ENCODE assay signal across 1 cellular context in the genomic region with DNA sequence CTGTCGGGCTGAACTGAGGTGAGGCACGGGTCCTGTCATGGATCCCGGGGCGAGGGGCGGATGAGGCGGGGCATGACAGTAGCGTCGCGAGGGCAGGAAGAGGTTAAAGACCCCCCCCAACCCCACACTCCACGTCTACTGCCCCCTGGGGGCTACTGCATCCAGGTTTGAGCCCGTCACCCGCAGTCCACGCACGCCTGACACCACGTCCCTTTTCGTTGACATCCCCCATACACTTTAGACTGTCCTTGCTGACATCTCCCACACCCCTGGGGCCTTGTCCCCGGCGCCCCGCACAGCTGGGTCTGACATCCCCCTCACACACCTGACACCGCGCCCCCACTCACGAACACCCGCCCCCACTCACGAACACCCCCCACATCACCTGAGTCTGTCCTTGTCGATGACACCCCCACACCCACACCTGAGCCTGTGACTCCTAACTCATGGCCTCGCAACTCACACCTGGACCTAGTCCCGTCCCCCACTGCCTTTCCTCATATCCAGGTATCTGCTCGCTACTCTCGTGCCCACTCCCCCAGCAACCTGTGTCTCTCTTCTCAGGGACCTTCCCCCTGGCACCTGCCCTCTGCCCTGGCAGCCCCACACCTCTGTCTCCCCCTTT.
TF ChIP-seq lines count a peak whose summit lies in the region.

No MANE protein-coding gene starts in this region.

TF ChIP-seq in HepG2, 621 proteins besides CTCF, POLR2A, EP300 and RAD21 (continues in another document):
- TF ChIP-seq ZNF607 (CRISPR knock-in tag; IDR thresholded peaks at IDR 0.05; ENCODE audit: borderline replicate concordance) (no peak), PLRG1 (conservative IDR thresholded peaks at IDR 0.05) (no peak), EED (CRISPR knock-in tag; IDR thresholded peaks at IDR 0.05) (no peak), IKZF1 (IDR thresholded peaks at IDR 0.05) (no peak), MYC (CRISPR knock-in tag; IDR thresholded peaks at IDR 0.05; ENCODE audit: borderline replicate concordance) (peak; percentile 56; the same call in 1 of the 2 replicates), HDAC1 (CRISPR knock-in tag; IDR thresholded peaks at IDR 0.05) (peak; percentile 48), KDM5B (CRISPR knock-in tag; IDR thresholded peaks at IDR 0.05; ENCODE audit: borderline replicate concordance) (peak; percentile 43; the same call in 1 of the 2 replicates), FOSL2 (CRISPR knock-in tag; IDR thresholded peaks at IDR 0.05) (no peak), ZNF430 (CRISPR knock-in tag; IDR thresholded peaks at IDR 0.05) (no peak), ZFP37 (CRISPR knock-in tag; IDR thresholded peaks at IDR 0.05; ENCODE audit: borderline replicate concordance) (no peak), ZNF891 (CRISPR knock-in tag; IDR thresholded peaks at IDR 0.05) (no peak), CAMTA2 (CRISPR knock-in tag; IDR thresholded peaks at IDR 0.05; ENCODE audit: borderline replicate concordance) (0 out of 2 replicates have a peak, but pooled peaks have one; percentile 26), ARNT2 (CRISPR knock-in tag; IDR thresholded peaks at IDR 0.05; ENCODE audit: low read depth) (peak; percentile 9; the same call in 1 of the 2 replicates), SRY (CRISPR knock-in tag; IDR thresholded peaks at IDR 0.05) (0 out of 2 replicates have a peak, but pooled peaks have one; percentile 44), RARA (CRISPR knock-in tag; IDR thresholded peaks at IDR 0.05) (no peak), SMC3 (IDR thresholded peaks at IDR 0.05; ENCODE audit: low read length) (peak; percentile 2; the same call in 1 of the 2 replicates), ZNF138 (CRISPR knock-in tag; IDR thresholded peaks at IDR 0.05; ENCODE audit: low read depth) (no peak), MEIS2 (CRISPR knock-in tag; IDR thresholded peaks at IDR 0.05) (no peak), MXD4 (CRISPR knock-in tag; IDR thresholded peaks at IDR 0.05) (peak; percentile 30; the same call in 1 of the 2 replicates), SIX1 (CRISPR knock-in tag; IDR thresholded peaks at IDR 0.05; ENCODE audit: borderline replicate concordance) (no peak), ZNF672 (CRISPR knock-in tag; IDR thresholded peaks at IDR 0.05) (no peak), CENPX (CRISPR knock-in tag; IDR thresholded peaks at IDR 0.05) (no peak), HNF4G (IDR thresholded peaks at IDR 0.05; ENCODE audit: borderline replicate concordance, low read depth, low read length) (no peak), HNF4G (CRISPR knock-in tag; IDR thresholded peaks at IDR 0.05; ENCODE audit: borderline replicate concordance, low read depth) (0 out of 2 replicates have a peak, but pooled peaks have one; percentile 17), ZSCAN21 (CRISPR knock-in tag; IDR thresholded peaks at IDR 0.05; ENCODE audit: borderline replicate concordance) (no peak), PHF21A (CRISPR knock-in tag; IDR thresholded peaks at IDR 0.05) (no peak), ESRRA (CRISPR knock-in tag; IDR thresholded peaks at IDR 0.05; ENCODE audit: low read depth) (peak; percentile 26; the same call in 1 of the 2 replicates), ZNF230 (CRISPR knock-in tag; IDR thresholded peaks at IDR 0.05) (no peak), ZBTB21 (CRISPR knock-in tag; IDR thresholded peaks at IDR 0.05) (no peak), ZNF83 (CRISPR knock-in tag; IDR thresholded peaks at IDR 0.05; ENCODE audit: borderline replicate concordance) (0 out of 2 replicates have a peak, but pooled peaks have one; percentile 54), NR2F2 (IDR thresholded peaks at IDR 0.05; ENCODE audit: borderline replicate concordance, low read depth) (no peak), ISX (CRISPR knock-in tag; conservative IDR thresholded peaks at IDR 0.05) (no peak), ZEB1 (IDR thresholded peaks at IDR 0.05; ENCODE audit: insufficient replicate concordance, low read depth) (no peak), ZNF652 (CRISPR knock-in tag; IDR thresholded peaks at IDR 0.05; ENCODE audit: borderline replicate concordance, low read depth) (peak; percentile 92), ZBTB1 (CRISPR knock-in tag; IDR thresholded peaks at IDR 0.05; ENCODE audit: borderline replicate concordance) (no peak), ZNF816 (CRISPR knock-in tag; IDR thresholded peaks at IDR 0.05; ENCODE audit: borderline replicate concordance) (no peak), ZNF850 (CRISPR knock-in tag; conservative IDR thresholded peaks at IDR 0.05) (no peak), ZNF121 (CRISPR knock-in tag; IDR thresholded peaks at IDR 0.05) (0 out of 2 replicates have a peak, but pooled peaks have one; percentile 57), DR1 (CRISPR knock-in tag; IDR thresholded peaks at IDR 0.05) (no peak), SRSF9 (IDR thresholded peaks at IDR 0.05; ENCODE audit: borderline replicate concordance, insufficient read depth, low read depth, low read length, poor library complexity, severe bottlenecking) (no peak), KLF16 (CRISPR knock-in tag; IDR thresholded peaks at IDR 0.05) (no peak), ZNF788 (CRISPR knock-in tag; IDR thresholded peaks at IDR 0.05; ENCODE audit: borderline replicate concordance) (0 out of 2 replicates have a peak, but pooled peaks have one; percentile 23), ZNF329 (CRISPR knock-in tag; IDR thresholded peaks at IDR 0.05; ENCODE audit: low read depth) (0 out of 2 replicates have a peak, but pooled peaks have one; percentile 49)
- TF ChIP-seq, protein P1, sequence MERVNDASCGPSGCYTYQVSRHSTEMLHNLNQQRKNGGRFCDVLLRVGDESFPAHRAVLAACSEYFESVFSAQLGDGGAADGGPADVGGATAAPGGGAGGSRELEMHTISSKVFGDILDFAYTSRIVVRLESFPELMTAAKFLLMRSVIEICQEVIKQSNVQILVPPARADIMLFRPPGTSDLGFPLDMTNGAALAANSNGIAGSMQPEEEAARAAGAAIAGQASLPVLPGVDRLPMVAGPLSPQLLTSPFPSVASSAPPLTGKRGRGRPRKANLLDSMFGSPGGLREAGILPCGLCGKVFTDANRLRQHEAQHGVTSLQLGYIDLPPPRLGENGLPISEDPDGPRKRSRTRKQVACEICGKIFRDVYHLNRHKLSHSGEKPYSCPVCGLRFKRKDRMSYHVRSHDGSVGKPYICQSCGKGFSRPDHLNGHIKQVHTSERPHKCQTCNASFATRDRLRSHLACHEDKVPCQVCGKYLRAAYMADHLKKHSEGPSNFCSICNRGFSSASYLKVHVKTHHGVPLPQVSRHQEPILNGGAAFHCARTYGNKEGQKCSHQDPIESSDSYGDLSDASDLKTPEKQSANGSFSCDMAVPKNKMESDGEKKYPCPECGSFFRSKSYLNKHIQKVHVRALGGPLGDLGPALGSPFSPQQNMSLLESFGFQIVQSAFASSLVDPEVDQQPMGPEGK (CRISPR knock-in tag; IDR thresholded peaks at IDR 0.05), result peak; percentile 80
- TF ChIP-seq, protein P2, sequence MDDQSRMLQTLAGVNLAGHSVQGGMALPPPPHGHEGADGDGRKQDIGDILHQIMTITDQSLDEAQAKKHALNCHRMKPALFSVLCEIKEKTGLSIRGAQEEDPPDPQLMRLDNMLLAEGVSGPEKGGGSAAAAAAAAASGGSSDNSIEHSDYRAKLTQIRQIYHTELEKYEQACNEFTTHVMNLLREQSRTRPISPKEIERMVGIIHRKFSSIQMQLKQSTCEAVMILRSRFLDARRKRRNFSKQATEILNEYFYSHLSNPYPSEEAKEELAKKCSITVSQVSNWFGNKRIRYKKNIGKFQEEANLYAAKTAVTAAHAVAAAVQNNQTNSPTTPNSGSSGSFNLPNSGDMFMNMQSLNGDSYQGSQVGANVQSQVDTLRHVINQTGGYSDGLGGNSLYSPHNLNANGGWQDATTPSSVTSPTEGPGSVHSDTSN (CRISPR knock-in tag; IDR thresholded peaks at IDR 0.05; ENCODE audit: borderline replicate concordance), result no peak
- TF ChIP-seq, protein P3, sequence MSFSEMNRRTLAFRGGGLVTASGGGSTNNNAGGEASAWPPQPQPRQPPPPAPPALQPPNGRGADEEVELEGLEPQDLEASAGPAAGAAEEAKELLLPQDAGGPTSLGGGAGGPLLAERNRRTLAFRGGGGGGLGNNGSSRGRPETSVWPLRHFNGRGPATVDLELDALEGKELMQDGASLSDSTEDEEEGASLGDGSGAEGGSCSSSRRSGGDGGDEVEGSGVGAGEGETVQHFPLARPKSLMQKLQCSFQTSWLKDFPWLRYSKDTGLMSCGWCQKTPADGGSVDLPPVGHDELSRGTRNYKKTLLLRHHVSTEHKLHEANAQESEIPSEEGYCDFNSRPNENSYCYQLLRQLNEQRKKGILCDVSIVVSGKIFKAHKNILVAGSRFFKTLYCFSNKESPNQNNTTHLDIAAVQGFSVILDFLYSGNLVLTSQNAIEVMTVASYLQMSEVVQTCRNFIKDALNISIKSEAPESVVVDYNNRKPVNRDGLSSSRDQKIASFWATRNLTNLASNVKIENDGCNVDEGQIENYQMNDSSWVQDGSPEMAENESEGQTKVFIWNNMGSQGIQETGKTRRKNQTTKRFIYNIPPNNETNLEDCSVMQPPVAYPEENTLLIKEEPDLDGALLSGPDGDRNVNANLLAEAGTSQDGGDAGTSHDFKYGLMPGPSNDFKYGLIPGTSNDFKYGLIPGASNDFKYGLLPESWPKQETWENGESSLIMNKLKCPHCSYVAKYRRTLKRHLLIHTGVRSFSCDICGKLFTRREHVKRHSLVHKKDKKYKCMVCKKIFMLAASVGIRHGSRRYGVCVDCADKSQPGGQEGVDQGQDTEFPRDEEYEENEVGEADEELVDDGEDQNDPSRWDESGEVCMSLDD (CRISPR knock-in tag; IDR thresholded peaks at IDR 0.05; ENCODE audit: borderline replicate concordance), result peak; percentile 3; the same call in 1 of the 2 replicates
- TF ChIP-seq, protein P4, sequence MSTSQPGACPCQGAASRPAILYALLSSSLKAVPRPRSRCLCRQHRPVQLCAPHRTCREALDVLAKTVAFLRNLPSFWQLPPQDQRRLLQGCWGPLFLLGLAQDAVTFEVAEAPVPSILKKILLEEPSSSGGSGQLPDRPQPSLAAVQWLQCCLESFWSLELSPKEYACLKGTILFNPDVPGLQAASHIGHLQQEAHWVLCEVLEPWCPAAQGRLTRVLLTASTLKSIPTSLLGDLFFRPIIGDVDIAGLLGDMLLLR (CRISPR knock-in tag; IDR thresholded peaks at IDR 0.05), result peak; percentile 63; the same call in 1 of the 2 replicates
- TF ChIP-seq, protein P5, sequence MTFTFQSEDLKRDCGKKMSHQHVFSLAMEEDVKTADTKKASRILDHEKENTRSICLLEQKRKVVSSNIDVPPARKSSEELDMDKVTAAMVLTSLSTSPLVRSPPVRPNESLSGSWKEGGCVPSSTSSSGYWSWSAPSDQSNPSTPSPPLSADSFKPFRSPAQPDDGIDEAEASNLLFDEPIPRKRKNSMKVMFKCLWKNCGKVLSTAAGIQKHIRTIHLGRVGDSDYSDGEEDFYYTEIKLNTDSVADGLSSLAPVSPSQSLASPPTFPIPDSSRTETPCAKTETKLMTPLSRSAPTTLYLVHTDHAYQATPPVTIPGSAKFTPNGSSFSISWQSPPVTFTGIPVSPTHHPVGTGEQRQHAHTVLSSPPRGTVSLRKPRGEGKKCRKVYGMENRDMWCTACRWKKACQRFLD (CRISPR knock-in tag; IDR thresholded peaks at IDR 0.05; ENCODE audit: borderline replicate concordance), result no peak
- TF ChIP-seq, protein P6, sequence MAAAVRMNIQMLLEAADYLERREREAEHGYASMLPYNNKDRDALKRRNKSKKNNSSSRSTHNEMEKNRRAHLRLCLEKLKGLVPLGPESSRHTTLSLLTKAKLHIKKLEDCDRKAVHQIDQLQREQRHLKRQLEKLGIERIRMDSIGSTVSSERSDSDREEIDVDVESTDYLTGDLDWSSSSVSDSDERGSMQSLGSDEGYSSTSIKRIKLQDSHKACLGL (CRISPR knock-in tag; IDR thresholded peaks at IDR 0.05), result peak; percentile 55; the same call in 1 of the 2 replicates
- TF ChIP-seq, protein P7, sequence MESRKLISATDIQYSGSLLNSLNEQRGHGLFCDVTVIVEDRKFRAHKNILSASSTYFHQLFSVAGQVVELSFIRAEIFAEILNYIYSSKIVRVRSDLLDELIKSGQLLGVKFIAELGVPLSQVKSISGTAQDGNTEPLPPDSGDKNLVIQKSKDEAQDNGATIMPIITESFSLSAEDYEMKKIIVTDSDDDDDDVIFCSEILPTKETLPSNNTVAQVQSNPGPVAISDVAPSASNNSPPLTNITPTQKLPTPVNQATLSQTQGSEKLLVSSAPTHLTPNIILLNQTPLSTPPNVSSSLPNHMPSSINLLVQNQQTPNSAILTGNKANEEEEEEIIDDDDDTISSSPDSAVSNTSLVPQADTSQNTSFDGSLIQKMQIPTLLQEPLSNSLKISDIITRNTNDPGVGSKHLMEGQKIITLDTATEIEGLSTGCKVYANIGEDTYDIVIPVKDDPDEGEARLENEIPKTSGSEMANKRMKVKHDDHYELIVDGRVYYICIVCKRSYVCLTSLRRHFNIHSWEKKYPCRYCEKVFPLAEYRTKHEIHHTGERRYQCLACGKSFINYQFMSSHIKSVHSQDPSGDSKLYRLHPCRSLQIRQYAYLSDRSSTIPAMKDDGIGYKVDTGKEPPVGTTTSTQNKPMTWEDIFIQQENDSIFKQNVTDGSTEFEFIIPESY (CRISPR knock-in tag; IDR thresholded peaks at IDR 0.05), result no peak
- TF ChIP-seq, protein P8, sequence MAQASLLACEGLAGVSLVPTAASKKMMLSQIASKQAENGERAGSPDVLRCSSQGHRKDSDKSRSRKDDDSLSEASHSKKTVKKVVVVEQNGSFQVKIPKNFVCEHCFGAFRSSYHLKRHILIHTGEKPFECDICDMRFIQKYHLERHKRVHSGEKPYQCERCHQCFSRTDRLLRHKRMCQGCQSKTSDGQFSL (CRISPR knock-in tag; IDR thresholded peaks at IDR 0.05), result peak; percentile 99
- TF ChIP-seq, protein P9, sequence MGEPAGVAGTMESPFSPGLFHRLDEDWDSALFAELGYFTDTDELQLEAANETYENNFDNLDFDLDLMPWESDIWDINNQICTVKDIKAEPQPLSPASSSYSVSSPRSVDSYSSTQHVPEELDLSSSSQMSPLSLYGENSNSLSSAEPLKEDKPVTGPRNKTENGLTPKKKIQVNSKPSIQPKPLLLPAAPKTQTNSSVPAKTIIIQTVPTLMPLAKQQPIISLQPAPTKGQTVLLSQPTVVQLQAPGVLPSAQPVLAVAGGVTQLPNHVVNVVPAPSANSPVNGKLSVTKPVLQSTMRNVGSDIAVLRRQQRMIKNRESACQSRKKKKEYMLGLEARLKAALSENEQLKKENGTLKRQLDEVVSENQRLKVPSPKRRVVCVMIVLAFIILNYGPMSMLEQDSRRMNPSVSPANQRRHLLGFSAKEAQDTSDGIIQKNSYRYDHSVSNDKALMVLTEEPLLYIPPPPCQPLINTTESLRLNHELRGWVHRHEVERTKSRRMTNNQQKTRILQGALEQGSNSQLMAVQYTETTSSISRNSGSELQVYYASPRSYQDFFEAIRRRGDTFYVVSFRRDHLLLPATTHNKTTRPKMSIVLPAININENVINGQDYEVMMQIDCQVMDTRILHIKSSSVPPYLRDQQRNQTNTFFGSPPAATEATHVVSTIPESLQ (CRISPR knock-in tag; conservative IDR thresholded peaks at IDR 0.05), result no peak
